Comparison of ENCODE assay signal across 25 cellular contexts in the genomic region with DNA sequence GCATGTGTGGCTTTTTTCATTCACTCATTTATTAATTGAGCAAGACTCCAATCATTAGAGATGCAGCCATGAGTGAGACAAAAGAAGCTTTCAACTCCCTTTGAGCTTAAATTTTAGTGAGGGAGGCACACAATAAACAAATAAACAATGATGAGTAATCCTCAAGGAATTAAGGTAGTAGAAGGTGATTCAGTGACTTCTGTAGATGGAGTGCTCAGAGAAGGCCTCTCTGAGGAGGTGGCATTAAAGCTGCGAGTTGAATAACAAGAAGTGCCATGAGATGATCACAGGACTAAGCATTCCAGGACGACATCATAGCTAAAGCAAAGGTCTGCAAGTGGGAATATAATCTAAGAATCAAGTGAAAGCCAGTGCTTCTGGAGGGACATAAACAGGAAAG.
DNase-seq lines count a peak whose midpoint lies in the region; ATAC-seq and TF ChIP-seq lines count a peak whose summit lies in the region.
"Had no signal": no experiment of that assay in that cellular context is flagged by ENCODE, and none has a peak within 500 bp of the region (broad histone marks: within the 10 kb centered on the region; RNA-seq: fewer than 3 reads in every experiment).

No MANE protein-coding gene starts in this region.

- H2AFZ ChIP-seq in neural progenitor cell (replicated peaks): peak overlapping the region; percentile 57

- H3K4me3 ChIP-seq in HUES48 (ENCODE audit: low read depth, low read length) (no peak overlapping the region), neural progenitor cell (no peak overlapping the region), brain microvascular endothelial cell (ENCODE audit: low read depth, low read length) (no peak overlapping the region)
- H3K4me3 ChIP-seq: Peyer's patch had no signal

- H3K36me3 ChIP-seq in HUES48 (ENCODE audit: control insufficient read depth, insufficient read depth, low read length) (no peaks in the 10 kb centered on the region), neural progenitor cell (no peaks in the 10 kb centered on the region), brain microvascular endothelial cell (replicated peaks) (no peaks in the 10 kb centered on the region)
- H3K36me3 ChIP-seq: Peyer's patch had no signal

- H3K4me2 ChIP-seq in neural progenitor cell: no peak overlapping the region
- H3K4me2 ChIP-seq: KMS-11 had no signal

- CTCF ChIA-PET in WTC11 (lab: Charles Lee): no interaction called here

- H3K4me1 ChIP-seq in HUES48 (ENCODE audit: control insufficient read depth, insufficient read depth, low read length) (peaks cover 17% of the 10 kb centered on the region), neural progenitor cell (no peaks in the 10 kb centered on the region)
- H3K4me1 ChIP-seq: Caco-2, Peyer's patch had no signal

- H3K36me3 Mint-ChIP-seq in WTC11: no peaks in the 10 kb centered on the region
- H3K36me3 Mint-ChIP-seq in neural progenitor cell: no peaks in the 10 kb centered on the region
- H3K36me3 Mint-ChIP-seq: CD8-positive, alpha-beta T cell; IgD-negative memory B cell had no signal

- ATAC-seq in WTC11: peak; percentile 39; the same call in 1 of the 2 replicates
- ATAC-seq: CD8-positive, alpha-beta T cell had no signal

- peak; percentile 3 for DNase-seq in ELF-1 (ENCODE audit: low read depth, low spot score)
- no peak for DNase-seq in WTC11 (ENCODE audit: low spot score)
- no peak for DNase-seq in neural progenitor cell (ENCODE audit: low spot score)
- no peak for DNase-seq in putamen (ENCODE audit: low spot score)
- no peak for DNase-seq in iPS-NIHi7 (ENCODE audit: extremely low spot score)
- no peak for DNase-seq in brain microvascular endothelial cell
- DNase-seq: Caco-2; CD8-positive, alpha-beta T cell; DMS 273 treated with DMSO at 0.1 percent for 48 hours; DND-41; H7; MM.1S; NCI-H1048; NCI-H1417; NCI-H1694; NCI-H2029 treated with DMSO at 0.1 percent for 48 hours; NCI-H2227 treated with DMSO at 0.1 percent for 48 hours; NCI-H526 treated with DMSO at 0.1 percent for 48 hours; Peyer's patch; SHP77 treated with DMSO at 0.1 percent for 48 hours had no signal

- POLR2A ChIA-PET in WTC11 (lab: Charles Lee): no interaction called here

- in situ Hi-C loops in brain microvascular endothelial cell (cut with HindIII; ENCODE audit: low pct_ligation_motif_present, low sequenced_read_pairs): no loop called here

- TF ChIP-seq CTCF in WTC11 (IDR thresholded peaks at IDR 0.05): no peak
- TF ChIP-seq CTCF in neural progenitor cell (IDR thresholded peaks at IDR 0.05): no peak
- no peak for TF ChIP-seq CTCF in brain microvascular endothelial cell (IDR thresholded peaks at IDR 0.05; ENCODE audit: low read depth, low read length, missing control alignments)

- no peaks in the 10 kb centered on the region for H3K27me3 ChIP-seq in HUES48 (ENCODE audit: control insufficient read depth, insufficient read depth, low read length)
- no peaks in the 10 kb centered on the region for H3K27me3 ChIP-seq in neural progenitor cell
- no peaks in the 10 kb centered on the region for H3K27me3 ChIP-seq in brain microvascular endothelial cell (replicated peaks)
- H3K27me3 ChIP-seq: Peyer's patch had no signal

- H3K4me3 Mint-ChIP-seq in WTC11 (no peak overlapping the region; the same call in 1 of the 2 replicates), neural progenitor cell (no peak overlapping the region)
- H3K4me3 Mint-ChIP-seq: B cell; CD8-positive, alpha-beta T cell; IgD-negative memory B cell had no signal

- H3K9me3 Mint-ChIP-seq in WTC11: peaks cover 13% of the 10 kb centered on the region
- H3K9me3 Mint-ChIP-seq in neural progenitor cell: no peaks in the 10 kb centered on the region

- H3K27ac Mint-ChIP-seq in WTC11 (0 out of 2 replicates have a peak overlapping the region, but pooled peaks have one; percentile 33), neural progenitor cell (no peak overlapping the region)
- H3K27ac Mint-ChIP-seq: B cell; CD8-positive, alpha-beta T cell; IgD-negative memory B cell had no signal

- H3K27ac ChIP-seq in HUES48 (ENCODE audit: low read depth, low read length): peak overlapping the region; percentile 50
- no peak overlapping the region for H3K27ac ChIP-seq in neural progenitor cell
- H3K27ac ChIP-seq in brain microvascular endothelial cell: no peak overlapping the region
- H3K27ac ChIP-seq: C4-2B, KMS-11, Peyer's patch had no signal

- H3F3A ChIP-seq in neural progenitor cell (ENCODE audit: low read depth): no peaks in the 10 kb centered on the region

- H3K4me1 Mint-ChIP-seq in WTC11 (peaks cover 27% of the 10 kb centered on the region), neural progenitor cell (no peaks in the 10 kb centered on the region)
- H3K4me1 Mint-ChIP-seq: B cell had no signal

- H3K9me3 ChIP-seq in HUES48 (ENCODE audit: control insufficient read depth, insufficient read depth, low read length) (no peaks in the 10 kb centered on the region), neural progenitor cell (ENCODE audit: low read depth) (no peaks in the 10 kb centered on the region)
- H3K9me3 ChIP-seq: Caco-2, Peyer's patch had no signal

- H3K9ac ChIP-seq in HUES48 (ENCODE audit: low read depth, low read length) (no peak overlapping the region), neural progenitor cell (no peak overlapping the region)
- H3K9ac ChIP-seq: KMS-11 had no signal

- H3K79me2 ChIP-seq in neural progenitor cell (ENCODE audit: low read depth): no peaks in the 10 kb centered on the region

- H3K27me3 Mint-ChIP-seq in WTC11 (ENCODE audit: low read depth) (no peaks in the 10 kb centered on the region), neural progenitor cell (ENCODE audit: insufficient read depth, low read depth) (peaks cover 4% of the 10 kb centered on the region)
- H3K27me3 Mint-ChIP-seq: B cell, IgD-negative memory B cell had no signal

- no peaks in the 10 kb centered on the region for H4K20me1 ChIP-seq in neural progenitor cell (ENCODE audit: low read depth)

TF ChIP-seq in WTC11, 78 proteins besides CTCF, POLR2A, EP300 and RAD21:
- TF ChIP-seq RELA (CRISPR knock-in tag; IDR thresholded peaks at IDR 0.05; ENCODE audit: borderline replicate concordance) (no peak), ZNF416 (CRISPR knock-in tag; IDR thresholded peaks at IDR 0.05) (no peak)
- TF ChIP-seq, protein P1, sequence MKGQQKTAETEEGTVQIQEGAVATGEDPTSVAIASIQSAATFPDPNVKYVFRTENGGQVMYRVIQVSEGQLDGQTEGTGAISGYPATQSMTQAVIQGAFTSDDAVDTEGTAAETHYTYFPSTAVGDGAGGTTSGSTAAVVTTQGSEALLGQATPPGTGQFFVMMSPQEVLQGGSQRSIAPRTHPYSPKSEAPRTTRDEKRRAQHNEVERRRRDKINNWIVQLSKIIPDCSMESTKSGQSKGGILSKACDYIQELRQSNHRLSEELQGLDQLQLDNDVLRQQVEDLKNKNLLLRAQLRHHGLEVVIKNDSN (CRISPR knock-in tag; IDR thresholded peaks at IDR 0.05): no peak
- TF ChIP-seq, protein P2, sequence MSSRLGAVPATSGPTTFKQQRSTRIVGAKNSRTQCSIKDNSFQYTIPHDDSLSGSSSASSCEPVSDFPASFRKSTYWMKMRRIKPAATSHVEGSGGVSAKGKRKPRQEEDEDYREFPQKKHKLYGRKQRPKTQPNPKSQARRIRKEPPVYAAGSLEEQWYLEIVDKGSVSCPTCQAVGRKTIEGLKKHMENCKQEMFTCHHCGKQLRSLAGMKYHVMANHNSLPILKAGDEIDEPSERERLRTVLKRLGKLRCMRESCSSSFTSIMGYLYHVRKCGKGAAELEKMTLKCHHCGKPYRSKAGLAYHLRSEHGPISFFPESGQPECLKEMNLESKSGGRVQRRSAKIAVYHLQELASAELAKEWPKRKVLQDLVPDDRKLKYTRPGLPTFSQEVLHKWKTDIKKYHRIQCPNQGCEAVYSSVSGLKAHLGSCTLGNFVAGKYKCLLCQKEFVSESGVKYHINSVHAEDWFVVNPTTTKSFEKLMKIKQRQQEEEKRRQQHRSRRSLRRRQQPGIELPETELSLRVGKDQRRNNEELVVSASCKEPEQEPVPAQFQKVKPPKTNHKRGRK (CRISPR knock-in tag; IDR thresholded peaks at IDR 0.05; ENCODE audit: borderline replicate concordance): no peak
